In genomic region chr9:112190320-112190719, GRCh38 we compare ENCODE assay signal across 1 cellular context. TPM values are rescaled to one million over a fixed set of nuclear protein-coding genes. Genes with fewer than 3 reads are reported as not detected.
A peak's percentile ranks its signal among the peaks of the same experiment; 100 is the strongest.
DNase-seq lines count a peak whose midpoint lies in the region.
"Not testable (repeated sequence)": the region's sequence is repeated elsewhere in the genome, so short reads cannot be mapped to it uniquely, and the experiment has no call there.

No MANE protein-coding gene starts in this region.

- H3K4me3 Mint-ChIP-seq in activated CD4-positive, alpha-beta T cell treated with anti-CD3 and anti-CD28 coated beads, Interleukin-2, amount 10 ng/mL, durations not matched to agents 7 days and 5 days: not testable (repeated sequence)

- not testable (repeated sequence) for H3K4me1 Mint-ChIP-seq in activated CD4-positive, alpha-beta T cell treated with anti-CD3 and anti-CD28 coated beads, Interleukin-2, amount 10 ng/mL, durations not matched to agents 7 days and 5 days

- H3K27ac Mint-ChIP-seq in activated CD4-positive, alpha-beta T cell treated with anti-CD3 and anti-CD28 coated beads, Interleukin-2, amount 10 ng/mL, durations not matched to agents 7 days and 5 days: peak overlapping the region; percentile 43

- CTCF ChIA-PET in activated CD4-positive, alpha-beta T cell treated with anti-CD3 and anti-CD28 coated beads, Interleukin-2, amount 10 ng/mL, durations not matched to agents 7 days and 5 days (lab: Charles Lee): not testable (repeated sequence)

- H3K9me3 Mint-ChIP-seq in activated CD4-positive, alpha-beta T cell treated with anti-CD3 and anti-CD28 coated beads, Interleukin-2, amount 10 ng/mL, durations not matched to agents 7 days and 5 days: not testable (repeated sequence)

- H3K36me3 Mint-ChIP-seq in activated CD4-positive, alpha-beta T cell treated with anti-CD3 and anti-CD28 coated beads, Interleukin-2, amount 10 ng/mL, durations not matched to agents 7 days and 5 days (ENCODE audit: low read depth): not testable (repeated sequence)

- DNase-seq in activated CD4-positive, alpha-beta T cell treated with anti-CD3 and anti-CD28 coated beads, Interleukin-2, amount 10 ng/mL, durations not matched to agents 7 days and 5 days: not testable (repeated sequence)

- H3K27me3 Mint-ChIP-seq in activated CD4-positive, alpha-beta T cell treated with anti-CD3 and anti-CD28 coated beads, Interleukin-2, amount 10 ng/mL, durations not matched to agents 7 days and 5 days: not testable (repeated sequence)

- POLR2A ChIA-PET in activated CD4-positive, alpha-beta T cell treated with anti-CD3 and anti-CD28 coated beads, Interleukin-2, amount 10 ng/mL, durations not matched to agents 7 days and 5 days (lab: Charles Lee): not testable (repeated sequence)

RNA-seq across cellular contexts. Expression of gene SUSD1, which starts 15.2 kb away (rescaled TPM):
- total RNA-seq in activated CD4-positive, alpha-beta T cell treated with anti-CD3 and anti-CD28 coated beads, Interleukin-2, amount 10 ng/mL, durations not matched to agents 7 days and 5 days: 10 to 100 TPM; 12.0 to 14.7 TPM
